ENCODE assay signal across 9 cellular contexts in the genomic region with DNA sequence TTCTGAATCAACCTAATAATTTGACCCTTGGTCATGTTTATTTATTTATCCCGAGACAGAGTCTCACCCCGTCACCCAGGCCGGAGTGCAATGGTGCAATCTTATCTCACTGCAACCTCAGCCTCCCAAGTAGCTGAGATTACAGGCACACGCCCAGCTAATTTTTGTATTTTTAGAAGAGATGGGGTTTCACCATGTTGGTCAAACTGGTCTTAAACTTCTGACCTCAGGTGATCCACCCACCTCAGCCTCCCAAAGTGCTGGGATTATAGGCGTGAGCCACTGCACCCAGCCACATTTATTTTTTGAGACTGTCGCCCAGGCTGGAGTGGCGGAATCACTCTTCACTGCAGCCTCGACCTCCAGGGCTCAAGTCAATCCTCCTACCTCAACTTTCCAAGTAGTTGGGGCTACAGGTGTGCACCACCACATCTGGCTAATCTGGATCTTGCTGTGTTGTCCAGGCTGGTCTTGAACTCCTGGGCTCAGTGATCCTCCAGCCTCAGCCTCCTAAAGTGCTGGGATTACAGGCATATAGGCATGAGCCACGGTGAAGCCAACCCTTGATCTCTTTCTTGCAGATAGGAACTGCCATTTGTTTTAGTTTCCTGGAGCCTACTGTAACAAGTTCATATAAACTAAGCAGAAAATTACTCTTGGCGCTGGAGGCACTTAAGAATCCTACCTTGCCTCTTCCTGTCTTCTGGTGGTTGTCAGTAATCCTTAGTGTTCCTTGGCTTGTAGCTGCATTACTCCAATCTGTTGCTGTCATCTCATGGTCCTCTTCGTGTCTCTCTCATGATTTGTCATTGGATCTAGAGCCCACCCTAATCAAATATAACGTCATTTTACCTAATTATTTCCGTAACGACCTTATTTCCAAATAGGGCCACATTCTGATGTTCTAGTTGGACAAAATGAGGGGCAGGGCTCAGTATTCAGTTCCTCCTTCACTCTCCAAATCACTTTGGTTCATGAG. TPM values are rescaled to one million over a fixed set of nuclear protein-coding genes. Genes with fewer than 3 reads are reported as not detected.
DNase-seq lines count a peak whose midpoint lies in the region; ATAC-seq, FAIRE-seq and TF ChIP-seq lines count a peak whose summit lies in the region.
"Had no signal": no experiment of that assay in that cellular context is flagged by ENCODE, and none has a peak within 500 bp of the region (broad histone marks: within the 10 kb centered on the region; RNA-seq: fewer than 3 reads in every experiment).

No MANE protein-coding gene starts in this region.

- dilution Hi-C loops in keratinocyte (cut with MboI; ENCODE audit: extremely low pct_ligation_motif_present, low sequenced_read_pairs) = no loop called here

- DNase-seq in AG10803 (ENCODE audit: low read depth) (no peak), HFF-Myc (ENCODE audit: extremely low read depth, low read depth) (no peak), keratinocyte (ENCODE audit: low read depth, low spot score) (no peak), cerebellar cortex (ENCODE audit: low spot score) (no peak), GM13977 (ENCODE audit: low spot score) (no peak), islet precursor cell (no peak)
- no peak for DNase-seq in activated naive CD8-positive, alpha-beta T cell treated with anti-CD3 and anti-CD28 coated beads for 36 hours
- DNase-seq: WERI-Rb-1 had no signal

- H3K9me1 ChIP-seq in keratinocyte (ENCODE audit: control insufficient read depth, extremely low read depth, insufficient read depth, low read length) = peaks cover 2% of the 10 kb centered on the region

- H3K4me2 ChIP-seq in keratinocyte (ENCODE audit: control insufficient read depth, extremely low read depth, insufficient read depth, low read depth, low read length) = peak overlapping the region; percentile 93

- FAIRE-seq in keratinocyte (lab: Jason Lieb, UNC) = no peak

- H3K36me3 ChIP-seq in keratinocyte (ENCODE audit: control insufficient read depth in 2 of 2, extremely low read depth in 1 of 2, insufficient read depth in 2 of 2, low read length in 2 of 2) = peaks cover 21 to 52% of the 10 kb centered on the region in 2 experiments

- peak overlapping the region; percentile 95 for H3K4me3 Mint-ChIP-seq in activated naive CD8-positive, alpha-beta T cell treated with anti-CD3 and anti-CD28 coated beads for 36 hours

- H3K9ac ChIP-seq in keratinocyte (ENCODE audit: control insufficient read depth, extremely low read depth, insufficient read depth, low read length) = peak overlapping the region; percentile 98

- H3K27me3 ChIP-seq in keratinocyte (ENCODE audit: control insufficient read depth, extremely low read depth, insufficient read depth, low read length) = no peaks in the 10 kb centered on the region

- no peak for TF ChIP-seq CTCF in AG10803 (conservative IDR thresholded peaks at IDR 0.05; ENCODE audit: low read length)
- no peak for TF ChIP-seq CTCF in HFF-Myc (IDR thresholded peaks at IDR 0.05; ENCODE audit: low read depth, low read length, missing control alignments)
- no peak for TF ChIP-seq CTCF in keratinocyte (optimal IDR thresholded peaks at IDR 0.05 in 1 of 3, IDR thresholded peaks at IDR 0.05 in 1 of 3, conservative IDR thresholded peaks at IDR 0.05 in 1 of 3; ENCODE audit: extremely low read depth in 1 of 3, insufficient read depth in 2 of 3, low read length in 3 of 3)
- no peak for TF ChIP-seq CTCF in GM13977 (IDR thresholded peaks at IDR 0.05; ENCODE audit: extremely low read depth, insufficient read depth, missing control alignments)

- H3K4me1 ChIP-seq in keratinocyte (ENCODE audit: control insufficient read depth, extremely low read depth, insufficient read depth, low read length) = peaks cover 35% of the 10 kb centered on the region

- peak overlapping the region; percentile 100 for H3K27ac Mint-ChIP-seq in activated naive CD8-positive, alpha-beta T cell treated with anti-CD3 and anti-CD28 coated beads for 36 hours

- H3K4me3 ChIP-seq in AG10803 (ENCODE audit: low read length) (peak overlapping the region; percentile 96), HFF-Myc (replicated peaks; ENCODE audit: low read depth, low read length) (peak overlapping the region; percentile 87), keratinocyte (ENCODE audit: control insufficient read depth in 2 of 3, extremely low read depth in 1 of 3, insufficient read depth in 2 of 3, low read depth in 1 of 3, low read length in 3 of 3) (peak overlapping the region; percentile 76 to 100 (median 96))

- peaks cover 34% of the 10 kb centered on the region for H4K20me1 ChIP-seq in keratinocyte (ENCODE audit: control insufficient read depth, extremely low read depth, insufficient read depth, low read length)

- H3K27ac ChIP-seq in keratinocyte (ENCODE audit: control insufficient read depth, insufficient read depth, low read length) = peak overlapping the region; percentile 99
- H3K27ac ChIP-seq: WERI-Rb-1 had no signal

- no peaks in the 10 kb centered on the region for H3K9me3 ChIP-seq in keratinocyte (ENCODE audit: control insufficient read depth, low read depth, low read length)

- peaks cover 55% of the 10 kb centered on the region for H3K36me3 Mint-ChIP-seq in activated naive CD8-positive, alpha-beta T cell treated with anti-CD3 and anti-CD28 coated beads for 36 hours

- no peaks in the 10 kb centered on the region for H3K9me3 Mint-ChIP-seq in activated naive CD8-positive, alpha-beta T cell treated with anti-CD3 and anti-CD28 coated beads for 36 hours

- in situ Hi-C loops in GM13977 (cut with MboI; ENCODE audit: low pct_unique_long_range_greater_than_20kb, low sequenced_read_pairs, unreplicated experiment) = no loop called here

- H2AFZ ChIP-seq in keratinocyte (ENCODE audit: control insufficient read depth, low read length) = no peak overlapping the region

- peaks cover 46% of the 10 kb centered on the region for H3K4me1 Mint-ChIP-seq in activated naive CD8-positive, alpha-beta T cell treated with anti-CD3 and anti-CD28 coated beads for 36 hours

- no peaks in the 10 kb centered on the region for H3K27me3 Mint-ChIP-seq in activated naive CD8-positive, alpha-beta T cell treated with anti-CD3 and anti-CD28 coated beads for 36 hours

- ATAC-seq in HG02852 (IDR thresholded peaks at IDR 0.05; ENCODE audit: unreplicated experiment) = no peak

- peaks cover 54% of the 10 kb centered on the region for H3K79me2 ChIP-seq in keratinocyte (ENCODE audit: control insufficient read depth, insufficient read depth, low read length)

RNA-seq across cellular contexts. Expression of a gene that starts 2.3 kb away (rescaled TPM):
- total RNA-seq in activated naive CD8-positive, alpha-beta T cell treated with anti-CD3 and anti-CD28 coated beads for 36 hours = 1,000 to 10,000 TPM; 3,940 to 3,999 TPM
- 5,669 to 7,560 TPM (median 6,374 TPM) in 3 replicates for polyA plus RNA-seq in keratinocyte
- 5,131 TPM for polyA plus RNA-seq in keratinocyte (2011; ENCODE audit: low read depth)
- polyA plus RNA-seq in keratinocyte (2011; cell fraction: cytosol; rRNA removed) = 8,032 and 8,200 TPM in 2 replicates
- 2,373 and 2,480 TPM in 2 replicates for polyA plus RNA-seq in keratinocyte (2011; cell fraction: nucleus; rRNA removed)
- polyA plus RNA-seq in keratinocyte (2012; ENCODE audit: low replicate concordance) = 5,588 and 7,887 TPM in 2 replicates
- polyA minus RNA-seq in keratinocyte = 1,658 to 4,031 TPM (median 3,145 TPM) in 3 replicates
- polyA minus RNA-seq in keratinocyte (2011; cell fraction: cytosol; rRNA and poly(A)+ RNA removed) = 1,661 TPM
- polyA minus RNA-seq in keratinocyte (2011; cell fraction: nucleus; rRNA and poly(A)+ RNA removed) = 306 and 457 TPM in 2 replicates

RNA-seq across cellular contexts. Expression of a gene that starts 2.5 kb away (rescaled TPM):
- total RNA-seq in activated naive CD8-positive, alpha-beta T cell treated with anti-CD3 and anti-CD28 coated beads for 36 hours = 10 to 100 TPM; 43.4 to 44.6 TPM
- polyA plus RNA-seq in keratinocyte = 36.2 to 48.7 TPM (median 40.6 TPM) in 3 replicates
- polyA plus RNA-seq in keratinocyte (2011; ENCODE audit: low read depth) = 29.3 TPM
- 21.9 and 23.3 TPM in 2 replicates for polyA plus RNA-seq in keratinocyte (2011; cell fraction: cytosol; rRNA removed)
- 113 and 123 TPM in 2 replicates for polyA plus RNA-seq in keratinocyte (2011; cell fraction: nucleus; rRNA removed)
- polyA plus RNA-seq in keratinocyte (2012; ENCODE audit: low replicate concordance) = 22.7 and 25.3 TPM in 2 replicates
- 52.6 to 68.9 TPM (median 66.8 TPM) in 3 replicates for polyA minus RNA-seq in keratinocyte
- polyA minus RNA-seq in keratinocyte (2011; cell fraction: cytosol; rRNA and poly(A)+ RNA removed) = 35.1 TPM
- 42.5 and 53.4 TPM in 2 replicates for polyA minus RNA-seq in keratinocyte (2011; cell fraction: nucleus; rRNA and poly(A)+ RNA removed)

RNA-seq across cellular contexts. Expression of a gene that starts 2.7 kb away (rescaled TPM):
- 1 to 10 TPM; 1.8 to 2.1 TPM for total RNA-seq in activated naive CD8-positive, alpha-beta T cell treated with anti-CD3 and anti-CD28 coated beads for 36 hours
- polyA plus RNA-seq in keratinocyte = 0.31 to 0.61 TPM (median 0.49 TPM) in 3 replicates
- 1.6 TPM for polyA plus RNA-seq in keratinocyte (2011; ENCODE audit: low read depth)
- 0.18 and 0.52 TPM in 2 replicates for polyA plus RNA-seq in keratinocyte (2011; cell fraction: cytosol; rRNA removed)
- polyA plus RNA-seq in keratinocyte (2011; cell fraction: nucleus; rRNA removed) = 0.23 and 0.42 TPM in 2 replicates
- polyA plus RNA-seq in keratinocyte (2012; ENCODE audit: low replicate concordance) = 0.73 and 3.6 TPM in 2 replicates
- 0.19 to 0.82 TPM (median 0.66 TPM) in 3 replicates for polyA minus RNA-seq in keratinocyte
- not detected for polyA minus RNA-seq in keratinocyte (2011; cell fraction: cytosol; rRNA and poly(A)+ RNA removed)
- polyA minus RNA-seq in keratinocyte (2011; cell fraction: nucleus; rRNA and poly(A)+ RNA removed) = 0.78 and 0.95 TPM in 2 replicates

RNA-seq across cellular contexts. Expression of a gene that starts 14.8 kb away (rescaled TPM):
- total RNA-seq in activated naive CD8-positive, alpha-beta T cell treated with anti-CD3 and anti-CD28 coated beads for 36 hours = 100 to 1,000 TPM; 105 to 107 TPM
- polyA plus RNA-seq in keratinocyte = 43.0 to 49.3 TPM (median 45.0 TPM) in 3 replicates
- polyA plus RNA-seq in keratinocyte (2011; ENCODE audit: low read depth) = 55.5 TPM
- polyA plus RNA-seq in keratinocyte (2011; cell fraction: cytosol; rRNA removed) = 23.2 and 40.6 TPM in 2 replicates
- 59.1 and 59.7 TPM in 2 replicates for polyA plus RNA-seq in keratinocyte (2011; cell fraction: nucleus; rRNA removed)
- polyA plus RNA-seq in keratinocyte (2012; ENCODE audit: low replicate concordance) = 43.3 and 58.7 TPM in 2 replicates
- polyA minus RNA-seq in keratinocyte = 52.5 to 66.9 TPM (median 62.3 TPM) in 3 replicates
- polyA minus RNA-seq in keratinocyte (2011; cell fraction: cytosol; rRNA and poly(A)+ RNA removed) = 66.4 TPM
- polyA minus RNA-seq in keratinocyte (2011; cell fraction: nucleus; rRNA and poly(A)+ RNA removed) = 28.2 and 33.5 TPM in 2 replicates

RNA-seq across cellular contexts. Expression of a gene that starts 15.2 kb away (rescaled TPM):
- 100 to 1,000 TPM; 106 to 107 TPM for total RNA-seq in activated naive CD8-positive, alpha-beta T cell treated with anti-CD3 and anti-CD28 coated beads for 36 hours
- polyA plus RNA-seq in keratinocyte = 68.3 to 106 TPM (median 68.5 TPM) in 3 replicates
- 80.6 TPM for polyA plus RNA-seq in keratinocyte (2011; ENCODE audit: low read depth)
- polyA plus RNA-seq in keratinocyte (2011; cell fraction: cytosol; rRNA removed) = 58.1 and 84.8 TPM in 2 replicates
- polyA plus RNA-seq in keratinocyte (2011; cell fraction: nucleus; rRNA removed) = 54.4 and 66.0 TPM in 2 replicates
- polyA plus RNA-seq in keratinocyte (2012; ENCODE audit: low replicate concordance) = 97.1 and 119 TPM in 2 replicates
- polyA minus RNA-seq in keratinocyte = 7.9 to 25.1 TPM (median 15.5 TPM) in 3 replicates
- 29.5 TPM for polyA minus RNA-seq in keratinocyte (2011; cell fraction: cytosol; rRNA and poly(A)+ RNA removed)
- 6.6 and 8.8 TPM in 2 replicates for polyA minus RNA-seq in keratinocyte (2011; cell fraction: nucleus; rRNA and poly(A)+ RNA removed)
